In genomic region chr1:158095737-158096335, GRCh38 we compare ENCODE assay signal across 9 cellular contexts.
DNase-seq lines count a peak whose midpoint lies in the region; ATAC-seq, FAIRE-seq and TF ChIP-seq lines count a peak whose summit lies in the region.
"Had no signal": no experiment of that assay in that cellular context is flagged by ENCODE, and none has a peak within 500 bp of the region (broad histone marks: within the 10 kb centered on the region; RNA-seq: fewer than 3 reads in every experiment).

No MANE protein-coding gene starts in this region.

- FAIRE-seq in K562 (lab: Jason Lieb, UNC): peak; percentile 87

- TF ChIP-seq CTCF in AG04449 (IDR thresholded peaks at IDR 0.05; ENCODE audit: insufficient read depth, low read length, missing control alignments): peak; percentile 80
- TF ChIP-seq CTCF in GM12875 (IDR thresholded peaks at IDR 0.05; ENCODE audit: borderline replicate concordance, insufficient read depth, low read depth, low read length): peak; percentile 81
- peak; percentile 74 to 81 (median 78) for TF ChIP-seq CTCF in K562 (IDR thresholded peaks at IDR 0.05 in 2 of 3, conservative IDR thresholded peaks at IDR 0.05 in 1 of 3; ENCODE audit: insufficient read depth in 2 of 3, low read depth in 1 of 3, low read length in 3 of 3)
- peak; percentile 51 to 70 for TF ChIP-seq CTCF in left lung (IDR thresholded peaks at IDR 0.05)

- no peak for TF ChIP-seq POLR2A in K562 (conservative IDR thresholded peaks at IDR 0.05)

- peak; percentile 47 to 61 for TF ChIP-seq RAD21 in K562 (CRISPR knock-in tag; conservative IDR thresholded peaks at IDR 0.05 in 1 of 2, IDR thresholded peaks at IDR 0.05 in 1 of 2)

- no peaks in the 10 kb centered on the region for H3K4me1 ChIP-seq in K562 (replicated peaks in 1 of 2; ENCODE audit: control insufficient read depth in 2 of 2, insufficient read depth in 2 of 2, low read length in 2 of 2)
- H3K4me1 ChIP-seq in left lung: no peaks in the 10 kb centered on the region

- 40% methylated on average over 1 of the region's 4 CpGs for WGBS in K562 (ENCODE audit: insufficient coverage, low coverage, missing lambda C conversion rate)

- no peak overlapping the region for H3K9ac ChIP-seq in K562 (ENCODE audit: insufficient read depth in 1 of 2, low read depth in 2 of 2, low read length in 2 of 2)

- H3K27ac ChIP-seq in K562 (ENCODE audit: extremely low read depth, low read depth, low read length) (no peak overlapping the region), left lung (no peak overlapping the region)

- H3K9me1 ChIP-seq in K562 (ENCODE audit: control insufficient read depth, insufficient read depth, low read length): no peaks in the 10 kb centered on the region

- no peak for TF ChIP-seq EP300 in K562 (IDR thresholded peaks at IDR 0.05; ENCODE audit: low read length)

- POLR2A ChIA-PET in AG04449 (lab: Yijun Ruan, JAX): no interaction called here
- POLR2A ChIA-PET in K562 (lab: Yijun Ruan, JAX): interaction anchor here (0.5 kb wide), 1 partner anchor 8 kb away, joined by 3 read pairs; no protein-coding TSS in a partner anchor

- no peaks in the 10 kb centered on the region for H3K9me3 ChIP-seq in K562 (replicated peaks; ENCODE audit: control insufficient read depth, insufficient read depth, low read depth, low read length)
- no peaks in the 10 kb centered on the region for H3K9me3 ChIP-seq in left lung
- H3K9me3 ChIP-seq: HAP-1 had no signal

- H3K27me3 ChIP-seq in K562 (ENCODE audit: control insufficient read depth in 2 of 2, insufficient read depth in 2 of 2, low read length in 2 of 2) (peaks cover 14 to 43% of the 10 kb centered on the region in 2 experiments; a peak in 4 of 5 replicates), left lung (no peaks in the 10 kb centered on the region)

- no peak overlapping the region for H3K4me2 ChIP-seq in K562 (ENCODE audit: insufficient read depth, low read length)

- intact Hi-C loops in K562 (cut with micrococcal nuclease): no loop called here
- intact Hi-C loops in left lung (cut with DNase I): loop anchor here in 1 of 2 donors (10.0 kb wide), 1 partner anchor 101 kb away; the partner anchor contains the start of gene KIRREL1

- DNase-seq in AG04449 (ENCODE audit: low read depth, low spot score) (no peak), NAMALWA (ENCODE audit: low spot score) (peak; percentile 72), K562 (ENCODE audit: extremely low read depth in 1 of 4, low spot score in 3 of 4) (peak; percentile 51 to 75 (median 72)), left lung (no peak), COLO668 (lab: John Stamatoyannopoulos, UW; ENCODE audit: unreplicated experiment) (no peak), NCI-H1694 treated with DMSO at 0.1 percent for 48 hours (lab: John Stamatoyannopoulos, UW) (no peak), cerebellum (ENCODE audit: low spot score) (no peak)

- no peaks in the 10 kb centered on the region for H4K20me1 ChIP-seq in K562 (replicated peaks; ENCODE audit: control insufficient read depth, insufficient read depth, low read length)

- no peaks in the 10 kb centered on the region for H3K36me3 ChIP-seq in K562 (ENCODE audit: control insufficient read depth, insufficient read depth, low read length)
- peaks cover 0 to 43% of the 10 kb centered on the region in 2 donors for H3K36me3 ChIP-seq in left lung

- CTCF ChIA-PET in AG04449 (lab: Yijun Ruan, JAX): interaction anchor here (0.6 to 29.1 kb wide), 20 partner anchors 8 to 977 kb away, joined by 3 to 588 read pairs (median 4); partner anchors contain the start of gene KIRREL1
- CTCF ChIA-PET in K562 (lab: Yijun Ruan, JAX; ENCODE audit: low intra/inter-chr PET ratio): no interaction called here

- H3K4me3 ChIP-seq in AG04449 (ENCODE audit: low read depth, low read length): no peak overlapping the region
- H3K4me3 ChIP-seq in GM12875 (ENCODE audit: low read depth, low read length): no peak overlapping the region
- H3K4me3 ChIP-seq in K562: no peak overlapping the region
- H3K4me3 ChIP-seq in left lung: no peak overlapping the region
- H3K4me3 ChIP-seq: HAP-1 had no signal

- in situ Hi-C loops in K562 (cut with MboI): loop anchor here (10.0 kb wide), 1 partner anchor 91 kb away; no protein-coding TSS in a partner anchor

- ATAC-seq in K562: peak; percentile 97
- ATAC-seq in left lung: peak; percentile 54

- H2AFZ ChIP-seq in K562 (ENCODE audit: low read depth, low read length): peak overlapping the region; percentile 14; the same call in 1 of the 2 replicates

- no TSS peak for BruUV-seq in K562 (replicated peaks; lab: Mats Ljungman, UMichigan)

- H3K79me2 ChIP-seq in K562 (ENCODE audit: control insufficient read depth, insufficient read depth, low read length): no peaks in the 10 kb centered on the region

TF ChIP-seq in K562, 482 proteins besides CTCF, POLR2A, EP300 and RAD21 (continues in another document):
- TF ChIP-seq SAFB2 (IDR thresholded peaks at IDR 0.05; ENCODE audit: borderline replicate concordance, low read depth, low read length, severe bottlenecking) (no peak), SMARCB1 (IDR thresholded peaks at IDR 0.05; ENCODE audit: insufficient read length, low read depth) (no peak), DMBX1 (CRISPR knock-in tag; IDR thresholded peaks at IDR 0.05; ENCODE audit: borderline replicate concordance) (no peak), ZNF586 (CRISPR knock-in tag; conservative IDR thresholded peaks at IDR 0.05) (no peak), MCM2 (IDR thresholded peaks at IDR 0.05; ENCODE audit: low read depth) (no peak), MXD1 (CRISPR knock-in tag; IDR thresholded peaks at IDR 0.05; ENCODE audit: borderline replicate concordance, poor library complexity, severe bottlenecking) (no peak), PML (IDR thresholded peaks at IDR 0.05; ENCODE audit: low read length) (no peak), YBX1 (IDR thresholded peaks at IDR 0.05) (no peak), ARID1B (IDR thresholded peaks at IDR 0.05) (no peak), GTF2F1 (IDR thresholded peaks at IDR 0.05; ENCODE audit: low read depth, low read length) (no peak), RBM15 (IDR thresholded peaks at IDR 0.05; ENCODE audit: insufficient read depth, low read length) (no peak), CHD4 (IDR thresholded peaks at IDR 0.05; ENCODE audit: insufficient read depth, insufficient replicate concordance, low read depth, low read length, poor library complexity, severe bottlenecking) (no peak), ZNF561 (CRISPR knock-in tag; conservative IDR thresholded peaks at IDR 0.05) (no peak), FIP1L1 (IDR thresholded peaks at IDR 0.05; ENCODE audit: low read depth, low read length, poor library complexity, severe bottlenecking) (no peak), PRDM10 (IDR thresholded peaks at IDR 0.05; ENCODE audit: partially characterized antibody) (no peak), PHF20 (IDR thresholded peaks at IDR 0.05; ENCODE audit: partially characterized antibody) (no peak), ELF1 (tag; IDR thresholded peaks at IDR 0.05) (peak; percentile 58; the same call in 1 of the 2 replicates), ZNF644 (tag; IDR thresholded peaks at IDR 0.05; ENCODE audit: low read depth) (no peak), RB1 (IDR thresholded peaks at IDR 0.05; ENCODE audit: low read depth) (no peak)

Comparison
In these comparisons a context has a peak if more than half of its experiments do, and no peak if none do; other contexts are left out.
1. DNase-seq: peak in NAMALWA (single experiment) and K562 (4 of 4); none in AG04449 (single experiment), left lung (0 of 2), COLO668 (single experiment), NCI-H1694 treated with DMSO at 0.1 percent for 48 hours (single experiment) and cerebellum (single experiment).
2. Peak in every context shown above with its lines, with median percentiles within 50 percentile points of each other: CTCF ChIP-seq.